12 cellular contexts compared by ENCODE assay signal in genomic region chr12:105738036-105738435, GRCh38.
DNase-seq lines count a peak whose midpoint lies in the region; ATAC-seq and TF ChIP-seq lines count a peak whose summit lies in the region.
"Had no signal": no experiment of that assay in that cellular context is flagged by ENCODE, and none has a peak within 500 bp of the region (broad histone marks: within the 10 kb centered on the region; RNA-seq: fewer than 3 reads in every experiment).

No MANE protein-coding gene starts in this region.

- H3K4me1 ChIP-seq in gastrocnemius medialis: peaks cover 12 to 47% of the 10 kb centered on the region in 2 donors

- ATAC-seq in left ventricle myocardium superior (peak; percentile 54), gastrocnemius medialis (peak; percentile 38 to 51)

- H3K27me3 ChIP-seq in gastrocnemius medialis: no peaks in the 10 kb centered on the region

- in situ Hi-C loops in gastrocnemius medialis (cut with MboI; ENCODE audit: low sequenced_read_pairs in 4 of 4): no loop called here

- intact Hi-C loops in left ventricle myocardium superior (cut with micrococcal nuclease) (no loop called here), gastrocnemius medialis (cut with DNase I; ENCODE audit: low total_unique reads) (no loop called here), head of caudate nucleus (cut with DNase I) (no loop called here)

- no peak overlapping the region for H3K4me3 ChIP-seq in gastrocnemius medialis

- H3K36me3 ChIP-seq in gastrocnemius medialis: no peaks in the 10 kb centered on the region

- TF ChIP-seq CTCF in gastrocnemius medialis (IDR thresholded peaks at IDR 0.05 in 4 of 5, conservative IDR thresholded peaks at IDR 0.05 in 1 of 5): no peak

- H3K27ac ChIP-seq in cingulate gyrus (ENCODE audit: low read depth, low read length): peak overlapping the region; percentile 51
- H3K27ac ChIP-seq in gastrocnemius medialis: peak overlapping the region; percentile 30 to 78 (median 62)

- peak in 1 of 2 donors; percentile 38 for TF ChIP-seq POLR2A in gastrocnemius medialis (IDR thresholded peaks at IDR 0.05)

- DNase-seq in Daoy (ENCODE audit: low read depth): peak; percentile 71
- DNase-seq in left ventricle myocardium superior: peak; percentile 60
- DNase-seq in gastrocnemius medialis: no peak
- no peak for DNase-seq in activated effector memory CD4-positive, alpha-beta T cell treated with anti-CD3 and anti-CD28 coated beads, Interleukin-2, amount 50 U/mL, for 16 hours
- no peak for DNase-seq in cerebellar cortex (ENCODE audit: low spot score)
- no peak for DNase-seq in head of caudate nucleus
- no peak for DNase-seq in stimulated activated CD4-positive, alpha-beta T cell treated with anti-CD3 and anti-CD28 coated beads, Interleukin-2, amount 100 ng/mL, for 24 hours
- DNase-seq: AML-193, Karpas-422, kidney glomerular epithelial cell, NCI-H187 had no signal

- H3K9me3 ChIP-seq in gastrocnemius medialis: no peaks in the 10 kb centered on the region

Comparison
In these comparisons a context has a peak if more than half of its experiments do, and no peak if none do; other contexts are left out.
1. DNase-seq: peak in Daoy (single experiment) and left ventricle myocardium superior (single experiment); none in gastrocnemius medialis (0 of 2), activated effector memory CD4-positive, alpha-beta T cell treated with anti-CD3 and anti-CD28 coated beads, Interleukin-2, amount 50 U/mL, for 16 hours (single experiment), cerebellar cortex (single experiment), head of caudate nucleus (0 of 42) and stimulated activated CD4-positive, alpha-beta T cell treated with anti-CD3 and anti-CD28 coated beads, Interleukin-2, amount 100 ng/mL, for 24 hours (0 of 2).